22 cellular contexts compared by ENCODE assay signal in the genomic region with DNA sequence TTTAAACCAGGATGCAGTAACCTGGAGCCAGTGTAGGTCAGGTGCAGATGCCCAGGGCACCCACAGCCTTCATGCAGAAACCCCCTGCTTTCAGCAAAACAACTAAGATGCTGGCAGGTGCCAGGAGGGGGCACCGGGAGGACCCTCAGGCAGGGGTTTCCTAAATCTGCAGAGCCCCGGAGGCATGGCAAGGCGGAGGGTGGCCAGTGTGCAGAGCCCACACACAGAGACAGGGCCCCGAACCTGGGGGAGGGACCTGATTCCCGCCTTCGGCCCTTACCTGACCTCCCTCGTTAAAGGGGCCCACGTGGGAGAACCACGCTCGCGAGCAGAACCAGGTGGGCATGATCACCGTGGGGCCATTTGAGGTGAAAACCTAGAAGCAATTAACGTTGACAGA.
DNase-seq lines count a peak whose midpoint lies in the region; ATAC-seq, FAIRE-seq and TF ChIP-seq lines count a peak whose summit lies in the region.
"Had no signal": no experiment of that assay in that cellular context is flagged by ENCODE, and none has a peak within 500 bp of the region (broad histone marks: within the 10 kb centered on the region; RNA-seq: fewer than 3 reads in every experiment).

No MANE protein-coding gene starts in this region.

- ATAC-seq in HepG2 (no peak), foreskin keratinocyte (no peak)

- WGBS in HepG2 (ENCODE audit: low lambda C conversion rate): 96% methylated on average over 13 of the region's 13 CpGs

- H3K4me2 ChIP-seq in HepG2 (ENCODE audit: low read depth, low read length): no peak overlapping the region

- FAIRE-seq in HepG2 (lab: Jason Lieb, UNC): no peak
- FAIRE-seq: G401.6, RCC 7860 had no signal

- H3K27me3 ChIP-seq in right atrium auricular region (no peaks in the 10 kb centered on the region), left ventricle myocardium inferior (ENCODE audit: low read depth) (no peaks in the 10 kb centered on the region), Peyer's patch (no peaks in the 10 kb centered on the region), HepG2 (ENCODE audit: control insufficient read depth in 1 of 2, insufficient read depth in 2 of 2, low read length in 2 of 2) (no peaks in the 10 kb centered on the region), foreskin keratinocyte (no peaks in the 10 kb centered on the region)
- H3K27me3 ChIP-seq: SJSA1 had no signal

- in situ Hi-C loops in HepG2 (cut with HindIII; ENCODE audit: extremely low pct_ligation_motif_present, low pct_unique_long_range_greater_than_20kb) (no loop called here), GM13976 (cut with MboI; ENCODE audit: low sequenced_read_pairs, unreplicated experiment) (no loop called here)

- CTCF ChIA-PET in HepG2 (lab: Yijun Ruan, JAX; ENCODE audit: low intra/inter-chr PET ratio, low total read pairs): no interaction called here

- POLR2A ChIA-PET in HepG2 (lab: Yijun Ruan, JAX): no interaction called here

- BruUV-seq in HepG2 (replicated peaks; lab: Mats Ljungman, UMichigan): no TSS peak

- H2AFZ ChIP-seq in HepG2 (ENCODE audit: low read length): no peak overlapping the region

- no peak for TF ChIP-seq RAD21 in HepG2 (CRISPR knock-in tag; IDR thresholded peaks at IDR 0.05)

- H3K27ac ChIP-seq in right atrium auricular region (no peak overlapping the region), left ventricle myocardium inferior (replicated peaks) (no peak overlapping the region), Peyer's patch (no peak overlapping the region), HepG2 (ENCODE audit: extremely low read length, insufficient read depth, low read length) (no peak overlapping the region), foreskin keratinocyte (no peak overlapping the region)
- H3K27ac ChIP-seq: SJSA1 had no signal

- H3K36me3 ChIP-seq in right atrium auricular region: no peaks in the 10 kb centered on the region
- H3K36me3 ChIP-seq in left ventricle myocardium inferior: no peaks in the 10 kb centered on the region
- H3K36me3 ChIP-seq in Peyer's patch: no peaks in the 10 kb centered on the region
- peaks cover 0 to 3% of the 10 kb centered on the region in 2 experiments; a peak in 2 of 5 replicates for H3K36me3 ChIP-seq in HepG2 (replicated peaks in 1 of 2; ENCODE audit: control insufficient read depth in 1 of 2, insufficient read depth in 2 of 2, low read length in 2 of 2)
- H3K36me3 ChIP-seq: SJSA1 had no signal

- H3K9me3 ChIP-seq in right atrium auricular region (no peaks in the 10 kb centered on the region), left ventricle myocardium inferior (replicated peaks) (no peaks in the 10 kb centered on the region), Peyer's patch (no peaks in the 10 kb centered on the region), HepG2 (ENCODE audit: low read length) (no peaks in the 10 kb centered on the region)
- H3K9me3 ChIP-seq: Caco-2, SJSA1 had no signal

- TF ChIP-seq EP300 in HepG2 (IDR thresholded peaks at IDR 0.05; ENCODE audit: low read depth in 2 of 2, low read length in 2 of 2): no peak
- no peak for TF ChIP-seq EP300 in HepG2 (CRISPR knock-in tag; IDR thresholded peaks at IDR 0.05; ENCODE audit: borderline replicate concordance)

- peak; percentile 18 for DNase-seq in right atrium auricular region (ENCODE audit: low spot score)
- no peak for DNase-seq in left ventricle myocardium inferior
- DNase-seq in Peyer's patch: peak in 2 of 3 donors; percentile 27 to 39
- DNase-seq in HepG2 (ENCODE audit: low spot score): no peak
- no peak for DNase-seq in foreskin keratinocyte
- no peak for DNase-seq in DMS 273 treated with DMSO at 0.1 percent for 48 hours (lab: John Stamatoyannopoulos, UW)
- no peak for DNase-seq in GM13976 (ENCODE audit: low spot score)
- DNase-seq: Caco-2; CD4-positive, alpha-beta memory T cell; DMS153; GOT3; Karpas-422; MV-4-11; NCI-H1105 treated with DMSO at 0.1 percent for 48 hours; NCI-H2029 treated with DMSO at 0.1 percent for 48 hours; NCI-H226; NCI-H510A treated with DMSO at 0.1 percent for 48 hours; NCI-H774; NK-92 treated with Interleukin-12 subunit alpha and Interleukin-12 subunit beta, amount 100 ng/mL, for 24 hours had no signal

- no peak for TF ChIP-seq POLR2A in Peyer's patch (IDR thresholded peaks at IDR 0.05)
- no peak for TF ChIP-seq POLR2A in HepG2 (IDR thresholded peaks at IDR 0.05; ENCODE audit: insufficient read depth in 1 of 2, low read depth in 2 of 2, low read length in 2 of 2)

- H3K79me2 ChIP-seq in HepG2 (ENCODE audit: insufficient read depth, low read length): no peaks in the 10 kb centered on the region

- H4K20me1 ChIP-seq in HepG2 (ENCODE audit: insufficient read depth, low read length): no peaks in the 10 kb centered on the region

- TF ChIP-seq CTCF in right atrium auricular region (IDR thresholded peaks at IDR 0.05) (no peak), left ventricle myocardium inferior (IDR thresholded peaks at IDR 0.05; ENCODE audit: borderline replicate concordance) (no peak), Peyer's patch (IDR thresholded peaks at IDR 0.05) (no peak), HepG2 (CRISPR knock-in tag; IDR thresholded peaks at IDR 0.05) (no peak), foreskin keratinocyte (conservative IDR thresholded peaks at IDR 0.05) (no peak), GM13976 (IDR thresholded peaks at IDR 0.05; ENCODE audit: borderline replicate concordance, control extremely low read depth, extremely low read depth, insufficient read depth, missing control alignments) (no peak)

- peaks cover 0 to 10% of the 10 kb centered on the region in 2 donors for H3K4me1 ChIP-seq in right atrium auricular region
- peaks cover 14% of the 10 kb centered on the region for H3K4me1 ChIP-seq in left ventricle myocardium inferior
- peaks cover 0 to 9% (median 4%) of the 10 kb centered on the region in 4 donors for H3K4me1 ChIP-seq in Peyer's patch
- H3K4me1 ChIP-seq in HepG2 (ENCODE audit: insufficient read depth, low read length): no peaks in the 10 kb centered on the region
- no peaks in the 10 kb centered on the region for H3K4me1 ChIP-seq in foreskin keratinocyte
- H3K4me1 ChIP-seq: Caco-2 had no signal

- intact Hi-C loops in left ventricle myocardium inferior (cut with micrococcal nuclease) (no loop called here), HepG2 (cut with micrococcal nuclease; ENCODE audit: unreplicated experiment) (no loop called here)

- H3K9ac ChIP-seq in HepG2 (ENCODE audit: insufficient read depth, low read depth, low read length): no peak overlapping the region

- H3K4me3 ChIP-seq in right atrium auricular region: no peak overlapping the region
- no peak overlapping the region for H3K4me3 ChIP-seq in left ventricle myocardium inferior
- no peak overlapping the region for H3K4me3 ChIP-seq in Peyer's patch
- no peak overlapping the region for H3K4me3 ChIP-seq in HepG2 (replicated peaks in 1 of 3; ENCODE audit: insufficient read depth in 1 of 3, low read depth in 2 of 3, low read length in 3 of 3)
- H3K4me3 ChIP-seq: SJSA1 had no signal

TF ChIP-seq in HepG2, 621 proteins besides CTCF, POLR2A, EP300 and RAD21:
- TF ChIP-seq NRL (CRISPR knock-in tag; IDR thresholded peaks at IDR 0.05; ENCODE audit: borderline replicate concordance): 0 out of 2 replicates have a peak, but pooled peaks have one; percentile 19
- no peak for TF ChIP-seq CAMTA2 (CRISPR knock-in tag; IDR thresholded peaks at IDR 0.05; ENCODE audit: borderline replicate concordance)

Comparison
In these comparisons a context has a peak if more than half of its experiments do, and no peak if none do; other contexts are left out.
1. DNase-seq: peak in right atrium auricular region (single experiment) and Peyer's patch (2 of 3); none in left ventricle myocardium inferior (single experiment), HepG2 (single experiment), foreskin keratinocyte (0 of 2), DMS 273 treated with DMSO at 0.1 percent for 48 hours (single experiment) and GM13976 (single experiment).